ENCODE assay signal across 22 cellular contexts in the genomic region with DNA sequence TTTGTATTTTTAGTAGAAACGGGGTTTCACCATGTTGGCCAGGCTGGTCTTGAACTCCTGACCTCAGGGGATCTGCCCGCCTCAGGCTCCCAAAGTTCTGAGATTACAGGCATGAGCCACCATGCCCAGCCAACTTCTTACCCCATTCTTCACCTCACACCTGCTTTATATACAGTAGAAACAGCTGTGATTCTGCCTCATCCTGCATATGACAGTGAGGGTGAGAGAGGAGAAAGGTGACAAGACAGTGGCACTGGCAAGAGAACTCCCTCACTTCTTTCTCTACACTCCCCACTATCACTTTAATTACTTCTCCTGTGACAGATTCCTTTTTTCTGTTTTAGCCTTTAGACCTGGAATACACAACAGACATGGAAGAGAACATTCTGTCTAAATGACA.
A peak's percentile ranks its signal among the peaks of the same experiment; 100 is the strongest.
DNase-seq lines count a peak whose midpoint lies in the region; FAIRE-seq and TF ChIP-seq lines count a peak whose summit lies in the region.
"Had no signal": no experiment of that assay in that cellular context is flagged by ENCODE, and none has a peak within 500 bp of the region (broad histone marks: within the 10 kb centered on the region; RNA-seq: fewer than 3 reads in every experiment).

No MANE protein-coding gene starts in this region.

- H3K4me3 Mint-ChIP-seq in Caco-2 (ENCODE audit: unreplicated experiment) (peak overlapping the region; percentile 36), HFFc6 (peak overlapping the region; percentile 61), astrocyte (ENCODE audit: unreplicated experiment) (no peak overlapping the region)
- H3K4me3 Mint-ChIP-seq: activated naive CD8-positive, alpha-beta T cell treated with anti-CD3 and anti-CD28 coated beads, Interleukin-2, amount 10 ng/mL, durations not matched to agents 7 days and 5 days; central memory CD8-positive, alpha-beta T cell had no signal

- H3K79me2 ChIP-seq in astrocyte (ENCODE audit: insufficient read depth, low read length): no peaks in the 10 kb centered on the region
- H3K79me2 ChIP-seq in osteoblast (ENCODE audit: insufficient read depth, low read length): no peaks in the 10 kb centered on the region

- in situ Hi-C loops in transverse colon (cut with MboI; ENCODE audit: low pct_ligation_motif_present in 1 of 4, low pct_unique_long_range_greater_than_20kb in 1 of 4, low sequenced_read_pairs in 3 of 4): loop anchor here (10.0 to 25.0 kb wide), 5 partner anchors 126 to 638 kb away; partner anchors contain the start of gene MET (in 1 of the 4)

- BruUV-seq in Caco-2 (replicated peaks; lab: Mats Ljungman, UMichigan): no TSS peak

- H3K4me1 ChIP-seq in Caco-2: peaks cover 56% of the 10 kb centered on the region
- peaks cover 29% of the 10 kb centered on the region for H3K4me1 ChIP-seq in astrocyte (ENCODE audit: insufficient read depth, low read length)
- peaks cover 35% of the 10 kb centered on the region for H3K4me1 ChIP-seq in osteoblast (ENCODE audit: insufficient read depth, low read length)
- H3K4me1 ChIP-seq in transverse colon: peaks cover 12 to 77% (median 40%) of the 10 kb centered on the region in 4 donors

- no peak for DNase-seq in Caco-2
- DNase-seq in HFFc6: no peak
- no peak for DNase-seq in astrocyte (ENCODE audit: low read depth)
- no peak for DNase-seq in osteoblast (ENCODE audit: insufficient read length, low spot score, missing footprints)
- no peak for DNase-seq in SKM-1 treated with dmso at 0.1 percent for 144 hours (lab: John Stamatoyannopoulos, UW; ENCODE audit: unreplicated experiment)
- DNase-seq in ecto neural progenitor cell (ENCODE audit: low spot score): no peak
- no peak for DNase-seq in DMS79 (lab: John Stamatoyannopoulos, UW)
- no peak for DNase-seq in transverse colon
- DNase-seq: activated CD4-positive, alpha-beta T cell treated with anti-CD3 and anti-CD28 coated beads for 48 hours; activated naive CD8-positive, alpha-beta T cell treated with anti-CD3 and anti-CD28 coated beads, Interleukin-2, amount 10 ng/mL, durations not matched to agents 7 days and 5 days; head of caudate nucleus; NCI-H1436; NCI-H510A; NK-92 treated with Interleukin-12 subunit alpha and Interleukin-12 subunit beta, amount 100 ng/mL, for 24 hours; nucleus accumbens; Peyer's patch; retina; stimulated activated CD4-positive, alpha-beta T cell treated with anti-CD3 and anti-CD28 coated beads, Interleukin-4, amount 100 ng/mL, for 4 hours; stimulated activated naive CD4-positive, alpha-beta T cell treated with Interleukin-2 at 50 U/mL for 16 hours had no signal

- no peak for FAIRE-seq in astrocyte (lab: Jason Lieb, UNC)

- H4K20me1 ChIP-seq in astrocyte (ENCODE audit: insufficient read depth, low read length) (no peaks in the 10 kb centered on the region), osteoblast (ENCODE audit: insufficient read depth, low read length) (no peaks in the 10 kb centered on the region)

- peaks cover 37% of the 10 kb centered on the region for H3K36me3 Mint-ChIP-seq in Caco-2 (ENCODE audit: insufficient read depth, unreplicated experiment)
- peaks cover 31% of the 10 kb centered on the region for H3K36me3 Mint-ChIP-seq in HFFc6 (ENCODE audit: low read depth)
- no peaks in the 10 kb centered on the region for H3K36me3 Mint-ChIP-seq in astrocyte (ENCODE audit: low read depth, unreplicated experiment)
- H3K36me3 Mint-ChIP-seq: activated naive CD8-positive, alpha-beta T cell treated with anti-CD3 and anti-CD28 coated beads, Interleukin-2, amount 10 ng/mL, durations not matched to agents 7 days and 5 days had no signal

- no peaks in the 10 kb centered on the region for H3K27me3 ChIP-seq in Caco-2 (replicated peaks; ENCODE audit: control insufficient read depth, insufficient read depth, low read length)
- no peaks in the 10 kb centered on the region for H3K27me3 ChIP-seq in astrocyte (ENCODE audit: insufficient read depth, low read length)
- H3K27me3 ChIP-seq in osteoblast (ENCODE audit: insufficient read depth, low read length): no peaks in the 10 kb centered on the region
- no peaks in the 10 kb centered on the region for H3K27me3 ChIP-seq in transverse colon
- H3K27me3 ChIP-seq: MG63, Peyer's patch had no signal

- H3K4me3 ChIP-seq in Caco-2 (ENCODE audit: low read depth, low read length) (no peak overlapping the region), astrocyte (ENCODE audit: insufficient read depth, low read depth, low read length) (no peak overlapping the region), osteoblast (ENCODE audit: insufficient read depth, low read length) (no peak overlapping the region), transverse colon (no peak overlapping the region)
- H3K4me3 ChIP-seq: MG63, Peyer's patch, thoracic aorta had no signal

- H3K9me3 ChIP-seq in Caco-2: no peaks in the 10 kb centered on the region
- no peaks in the 10 kb centered on the region for H3K9me3 ChIP-seq in astrocyte (ENCODE audit: insufficient read depth, low read depth, low read length)
- H3K9me3 ChIP-seq in osteoblast (ENCODE audit: low read depth, low read length): no peaks in the 10 kb centered on the region
- H3K9me3 ChIP-seq in transverse colon: no peaks in the 10 kb centered on the region
- H3K9me3 ChIP-seq: MG63, Peyer's patch, thoracic aorta had no signal

- H3K27ac ChIP-seq in astrocyte (ENCODE audit: low read depth, low read length) (peak overlapping the region; percentile 13), osteoblast (ENCODE audit: low read depth, low read length) (peak overlapping the region; percentile 15), transverse colon (peak overlapping the region in 2 of 4 donors; percentile 76 to 77)
- H3K27ac ChIP-seq: thoracic aorta had no signal

- H2AFZ ChIP-seq in astrocyte (ENCODE audit: low read depth, low read length) (no peak overlapping the region), osteoblast (ENCODE audit: low read length) (no peak overlapping the region)

- TF ChIP-seq CTCF in Caco-2 (IDR thresholded peaks at IDR 0.05; ENCODE audit: insufficient read depth in 1 of 2, low read depth in 1 of 2, low read length in 1 of 2, severe bottlenecking in 1 of 2, unreplicated experiment in 1 of 2) (no peak), HFFc6 (IDR thresholded peaks at IDR 0.05) (no peak), astrocyte (IDR thresholded peaks at IDR 0.05; ENCODE audit: insufficient read depth, low read depth, low read length) (no peak), osteoblast (IDR thresholded peaks at IDR 0.05; ENCODE audit: extremely low read depth, low read depth, low read length) (no peak), transverse colon (IDR thresholded peaks at IDR 0.05) (no peak)

- H3K4me1 Mint-ChIP-seq in Caco-2 (ENCODE audit: low read depth, unreplicated experiment) (peaks cover 34% of the 10 kb centered on the region), HFFc6 (ENCODE audit: low read depth) (peaks cover 84% of the 10 kb centered on the region), astrocyte (ENCODE audit: low read depth, unreplicated experiment) (peaks cover 27% of the 10 kb centered on the region)
- H3K4me1 Mint-ChIP-seq: activated naive CD8-positive, alpha-beta T cell treated with anti-CD3 and anti-CD28 coated beads, Interleukin-2, amount 10 ng/mL, durations not matched to agents 7 days and 5 days had no signal

- TF ChIP-seq POLR2A in transverse colon (IDR thresholded peaks at IDR 0.05): no peak

- H3K36me3 ChIP-seq in Caco-2 (ENCODE audit: control insufficient read depth, insufficient read depth, low read length) (peaks cover under 1% of the 10 kb centered on the region; the same call in 1 of the 2 replicates), astrocyte (ENCODE audit: insufficient read depth, low read length) (peaks cover 11% of the 10 kb centered on the region), osteoblast (ENCODE audit: insufficient read depth, low read length) (peaks cover 26% of the 10 kb centered on the region), transverse colon (no peaks in the 10 kb centered on the region)
- H3K36me3 ChIP-seq: Peyer's patch, thoracic aorta had no signal

- H3K9ac ChIP-seq in astrocyte (ENCODE audit: low read length): no peak overlapping the region

- TF ChIP-seq EP300 in transverse colon (IDR thresholded peaks at IDR 0.05; ENCODE audit: low read depth): no peak

- H3K9me3 Mint-ChIP-seq in Caco-2 (ENCODE audit: unreplicated experiment): no peaks in the 10 kb centered on the region
- no peaks in the 10 kb centered on the region for H3K9me3 Mint-ChIP-seq in HFFc6
- no peaks in the 10 kb centered on the region for H3K9me3 Mint-ChIP-seq in astrocyte (ENCODE audit: unreplicated experiment)
- H3K9me3 Mint-ChIP-seq: activated naive CD8-positive, alpha-beta T cell treated with anti-CD3 and anti-CD28 coated beads, Interleukin-2, amount 10 ng/mL, durations not matched to agents 7 days and 5 days; central memory CD8-positive, alpha-beta T cell had no signal

- POLR2A ChIA-PET in Caco-2 (lab: Charles Lee): no interaction called here

- intact Hi-C loops in Caco-2 (cut with micrococcal nuclease; ENCODE audit: unreplicated experiment): loop anchor here (10.0 kb wide), 1 partner anchor 836 kb away; no protein-coding TSS in a partner anchor
- intact Hi-C loops in transverse colon (cut with DNase I; ENCODE audit: low total_unique reads): no loop called here

- H3K4me2 ChIP-seq in astrocyte (ENCODE audit: low read length) (peak overlapping the region; percentile 71), osteoblast (ENCODE audit: insufficient read depth, low read length) (peak overlapping the region; percentile 28)

- H3K27me3 Mint-ChIP-seq in Caco-2 (ENCODE audit: insufficient read depth, unreplicated experiment) (no peaks in the 10 kb centered on the region), HFFc6 (ENCODE audit: insufficient read depth) (no peaks in the 10 kb centered on the region), astrocyte (ENCODE audit: low read depth, unreplicated experiment) (no peaks in the 10 kb centered on the region)

- 75% methylated on average over 2 of the region's 2 CpGs; no CpG with 5 or more reads in 1 of the 2 donors for WGBS in transverse colon (ENCODE audit: low coverage in 1 of 2), 2 donors

- H3K27ac Mint-ChIP-seq in Caco-2 (ENCODE audit: unreplicated experiment) (peak overlapping the region; percentile 88), HFFc6 (peak overlapping the region; percentile 80), astrocyte (ENCODE audit: unreplicated experiment) (peak overlapping the region; percentile 55)
- H3K27ac Mint-ChIP-seq: activated naive CD8-positive, alpha-beta T cell treated with anti-CD3 and anti-CD28 coated beads, Interleukin-2, amount 10 ng/mL, durations not matched to agents 7 days and 5 days had no signal

- CTCF ChIA-PET in Caco-2 (lab: Charles Lee): no interaction called here
